ENCODE assay signal across 34 cellular contexts in genomic region chr12:58547217-58547616, GRCh38.
"Had no signal": no experiment of that assay in that cellular context is flagged by ENCODE, and none has a peak within 500 bp of the region (broad histone marks: within the 10 kb centered on the region; RNA-seq: fewer than 3 reads in every experiment).

No MANE protein-coding gene starts in this region.

- H3K27me3 ChIP-seq: brain microvascular endothelial cell, esophagus muscularis mucosa, foreskin keratinocyte, gastrocnemius medialis had no signal

- ATAC-seq: activated CD4-positive, CD25-positive, alpha-beta regulatory T cell treated with anti-CD3 and anti-CD28 coated beads, Interleukin-2, amount 50 U/mL, for 24 hours; activated CD8-positive, alpha-beta T cell treated with anti-CD3 and anti-CD28 coated beads for 36 hours; activated T-cell treated with anti-CD3 and anti-CD28 coated beads, Interleukin-2, amount 50 U/mL, for 4 hours; activated T-helper 17 cell treated with anti-CD3 and anti-CD28 coated beads, Interleukin-2, amount 50 U/mL, for 72 hours; foreskin keratinocyte; gastrocnemius medialis; T-helper 17 cell had no signal

- H3K4me1 Mint-ChIP-seq: activated B cell treated with CpG ODN at 0.5 μM for 24 hours; activated T-helper 17 cell treated with anti-CD3 and anti-CD28 coated beads, Interleukin-2, amount 50 U/mL, for 72 hours; central memory CD8-positive, alpha-beta T cell; T-helper 17 cell had no signal

- H3K4me1 ChIP-seq: esophagus muscularis mucosa, foreskin keratinocyte, gastrocnemius medialis had no signal

- H3K9me3 ChIP-seq: esophagus muscularis mucosa, gastrocnemius medialis had no signal

- H3K4me3 ChIP-seq: coronary artery, dorsolateral prefrontal cortex, esophagus muscularis mucosa, gastrocnemius medialis had no signal

- H3K27ac ChIP-seq: brain microvascular endothelial cell, coronary artery, dorsolateral prefrontal cortex, esophagus muscularis mucosa, foreskin keratinocyte, gastrocnemius medialis, WERI-Rb-1 had no signal

- DNase-seq: activated B cell treated with CpG ODN at 0.5 μM for 24 hours; activated CD4-positive, alpha-beta T cell treated with anti-CD3 and anti-CD28 coated beads for 48 hours; activated CD4-positive, alpha-beta T cell treated with anti-CD3 and anti-CD28 coated beads, Interleukin-2, amount 50 U/mL, for 1 hour; activated CD4-positive, alpha-beta T cell treated with anti-CD3 and anti-CD28 coated beads, Interleukin-2, amount 50 U/mL, for 48 hours; activated CD8-positive, alpha-beta memory T cell treated with anti-CD3 and anti-CD28 coated beads for 24 hours; activated CD8-positive, alpha-beta T cell treated with anti-CD3 and anti-CD28 coated beads for 36 hours; activated effector memory CD4-positive, alpha-beta T cell treated with Interleukin-2 at 50 U/mL for 16 hours; activated gamma-delta T cell treated with Interleukin-2 at 50 U/mL for 16 hours; activated naive CD4-positive, alpha-beta T cell treated with anti-CD3 and anti-CD28 coated beads, Interleukin-2, amount 50 U/mL, for 16 hours; activated naive CD4-positive, alpha-beta T cell treated with Interleukin-2 at 50 U/mL for 16 hours; activated T-cell treated with anti-CD3 and anti-CD28 coated beads, Interleukin-2, amount 50 U/mL, for 4 hours; amniotic stem cell; anterior cingulate cortex; brain microvascular endothelial cell; dorsolateral prefrontal cortex; effector memory CD4-positive, alpha-beta T cell; endodermal cell; erythroblast; foreskin keratinocyte; gastrocnemius medialis; T-helper 1 cell; T-helper 17 cell; T1000; WERI-Rb-1 had no signal

- H3K4me3 Mint-ChIP-seq: activated B cell treated with CpG ODN at 0.5 μM for 24 hours; activated CD8-positive, alpha-beta T cell treated with anti-CD3 and anti-CD28 coated beads for 36 hours; activated naive CD8-positive, alpha-beta T cell; activated T-cell treated with anti-CD3 and anti-CD28 coated beads, Interleukin-2, amount 50 U/mL, for 4 hours; activated T-helper 17 cell treated with anti-CD3 and anti-CD28 coated beads, Interleukin-2, amount 50 U/mL, for 72 hours; central memory CD8-positive, alpha-beta T cell; dendritic cell treated with granulocyte-macrophage colony-stimulating factor and Interleukin-4, amounts not matched to agents 40 ng/mL and 50 ng/mL, for 4 days; endodermal cell; T-helper 17 cell; T-helper 2 cell treated with Interferon-gamma antibody and Interleukin-4, amounts not matched to agents 5 μg/mL and 100 μg/mL, for 36 hours had no signal

- H3K27ac Mint-ChIP-seq: activated B cell treated with CpG ODN at 0.5 μM for 24 hours; activated CD8-positive, alpha-beta T cell treated with anti-CD3 and anti-CD28 coated beads for 36 hours; activated naive CD8-positive, alpha-beta T cell; activated T-helper 17 cell treated with anti-CD3 and anti-CD28 coated beads, Interleukin-2, amount 50 U/mL, for 72 hours; dendritic cell treated with granulocyte-macrophage colony-stimulating factor and Interleukin-4, amounts not matched to agents 40 ng/mL and 50 ng/mL, for 4 days; endodermal cell; T-helper 17 cell; T-helper 2 cell treated with Interferon-gamma antibody and Interleukin-4, amounts not matched to agents 5 μg/mL and 100 μg/mL, for 36 hours had no signal

- FAIRE-seq: astrocyte, bronchial epithelial cell had no signal

- H3K36me3 Mint-ChIP-seq: activated naive CD8-positive, alpha-beta T cell had no signal

- H3K9me3 Mint-ChIP-seq: activated B cell treated with CpG ODN at 0.5 μM for 24 hours; activated CD8-positive, alpha-beta T cell treated with anti-CD3 and anti-CD28 coated beads for 36 hours; activated T-cell treated with anti-CD3 and anti-CD28 coated beads, Interleukin-2, amount 50 U/mL, for 4 hours; activated T-helper 17 cell treated with anti-CD3 and anti-CD28 coated beads, Interleukin-2, amount 50 U/mL, for 72 hours; dendritic cell treated with granulocyte-macrophage colony-stimulating factor and Interleukin-4, amounts not matched to agents 40 ng/mL and 50 ng/mL, for 4 days; endodermal cell; T-helper 2 cell treated with Interferon-gamma antibody and Interleukin-4, amounts not matched to agents 5 μg/mL and 100 μg/mL, for 36 hours had no signal

- H3K27me3 Mint-ChIP-seq: activated B cell treated with CpG ODN at 0.5 μM for 24 hours; central memory CD8-positive, alpha-beta T cell; dendritic cell treated with granulocyte-macrophage colony-stimulating factor and Interleukin-4, amounts not matched to agents 40 ng/mL and 50 ng/mL, for 4 days had no signal

- H3K36me3 ChIP-seq: brain microvascular endothelial cell, esophagus muscularis mucosa, gastrocnemius medialis, WERI-Rb-1 had no signal
